ENCODE assay signal across 26 cellular contexts in genomic region chr10:89745903-89746302, GRCh38.
"Had no signal": no experiment of that assay in that cellular context is flagged by ENCODE, and none has a peak within 500 bp of the region (broad histone marks: within the 10 kb centered on the region; RNA-seq: fewer than 3 reads in every experiment).

No MANE protein-coding gene starts in this region.

- H3K4me1 Mint-ChIP-seq: activated naive CD8-positive, alpha-beta T cell treated with anti-CD3 and anti-CD28 coated beads for 36 hours; central memory CD8-positive, alpha-beta T cell; natural killer cell had no signal

- H3K27ac Mint-ChIP-seq: activated naive CD8-positive, alpha-beta T cell treated with anti-CD3 and anti-CD28 coated beads for 36 hours; effector memory CD8-positive, alpha-beta T cell; natural killer cell; progenitor cell of endocrine pancreas had no signal

- DNase-seq: activated CD4-positive, alpha-beta T cell treated with anti-CD3 and anti-CD28 coated beads, Interleukin-2, amount 50 U/mL, for 48 hours; activated CD8-positive, alpha-beta memory T cell treated with anti-CD3 and anti-CD28 coated beads, Interleukin-2, amount 50 U/mL, for 48 hours; activated naive CD4-positive, alpha-beta T cell treated with Interleukin-2 at 50 U/mL for 16 hours; activated naive CD8-positive, alpha-beta T cell treated with anti-CD3 and anti-CD28 coated beads for 36 hours; activated T-cell treated with anti-CD3 and anti-CD28 coated beads, Interleukin-2, amount 50 U/mL, for 4 hours; colonic mucosa; dorsolateral prefrontal cortex; effector memory CD8-positive, alpha-beta T cell; esophagus squamous epithelium; gastrocnemius medialis; hypothalamus; left lung; natural killer cell; spleen; stimulated activated CD4-positive, alpha-beta T cell treated with anti-CD3 and anti-CD28 coated beads, Interleukin-4, amount 100 ng/mL, for 1 hour; stimulated activated naive CD4-positive, alpha-beta T cell; T-helper 2 cell; testis had no signal

- H3K4me3 ChIP-seq: breast epithelium, colonic mucosa, dorsolateral prefrontal cortex, esophagus squamous epithelium, gastrocnemius medialis, left lung, lung, spleen, testis, vagina had no signal

- H3K4me3 Mint-ChIP-seq: activated naive CD8-positive, alpha-beta T cell treated with anti-CD3 and anti-CD28 coated beads for 36 hours; activated T-cell treated with anti-CD3 and anti-CD28 coated beads, Interleukin-2, amount 50 U/mL, for 4 hours; central memory CD8-positive, alpha-beta T cell; effector memory CD8-positive, alpha-beta T cell; natural killer cell had no signal

- H3K9me3 Mint-ChIP-seq: activated naive CD8-positive, alpha-beta T cell treated with anti-CD3 and anti-CD28 coated beads for 36 hours; activated T-cell treated with anti-CD3 and anti-CD28 coated beads, Interleukin-2, amount 50 U/mL, for 4 hours; central memory CD8-positive, alpha-beta T cell; effector memory CD8-positive, alpha-beta T cell; natural killer cell had no signal

- H3K4me1 ChIP-seq: breast epithelium, colonic mucosa, esophagus squamous epithelium, gastrocnemius medialis, left lung, spleen, testis, vagina had no signal

- FAIRE-seq: astrocyte, keratinocyte had no signal

- H3K36me3 ChIP-seq: breast epithelium, colonic mucosa, gastrocnemius medialis, vagina had no signal

- ATAC-seq: activated T-cell treated with anti-CD3 and anti-CD28 coated beads, Interleukin-2, amount 50 U/mL, for 4 hours; effector memory CD8-positive, alpha-beta T cell; gastrocnemius medialis; left lung; natural killer cell had no signal

- H3K9me3 ChIP-seq: breast epithelium, colonic mucosa, esophagus squamous epithelium, gastrocnemius medialis, left lung, spleen, testis, vagina had no signal

- H3K27me3 Mint-ChIP-seq: activated naive CD8-positive, alpha-beta T cell treated with anti-CD3 and anti-CD28 coated beads for 36 hours; central memory CD8-positive, alpha-beta T cell; effector memory CD8-positive, alpha-beta T cell; progenitor cell of endocrine pancreas had no signal

- H3K27ac ChIP-seq: breast epithelium, colonic mucosa, dorsolateral prefrontal cortex, esophagus squamous epithelium, gastrocnemius medialis, left lung, testis, vagina, VCaP had no signal

- H3K27me3 ChIP-seq: breast epithelium, colonic mucosa, dorsolateral prefrontal cortex, esophagus squamous epithelium, gastrocnemius medialis, left lung, spleen, testis, vagina had no signal
